ENCODE assay signal across 21 cellular contexts in the genomic region with DNA sequence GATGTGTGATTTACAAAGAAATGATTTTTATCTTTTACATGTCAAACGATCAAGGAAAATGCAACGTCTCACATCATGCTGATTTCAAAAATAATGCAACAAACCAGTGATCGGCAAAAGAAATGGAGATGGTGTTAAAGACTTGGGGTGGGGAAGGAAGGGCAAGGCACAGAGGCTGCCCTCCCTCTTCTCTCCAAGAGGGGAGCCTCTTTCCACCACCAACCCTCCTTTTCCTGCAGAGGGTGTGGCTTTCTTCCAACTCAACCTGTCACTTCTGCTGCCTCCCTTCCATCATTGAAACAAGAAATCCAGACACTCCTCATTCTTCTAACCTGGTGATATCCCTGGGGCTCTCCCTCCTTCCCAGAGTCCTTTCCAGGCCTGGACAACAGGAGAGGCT.
"Had no signal": no experiment of that assay in that cellular context is flagged by ENCODE, and none has a peak within 500 bp of the region (broad histone marks: within the 10 kb centered on the region; RNA-seq: fewer than 3 reads in every experiment).

No MANE protein-coding gene starts in this region.

- H3K27me3 ChIP-seq: ascending aorta, heart left ventricle, tibial artery had no signal

- H3K36me3 ChIP-seq: lower lobe of right lung had no signal

- H3K4me3 Mint-ChIP-seq: activated T-cell treated with anti-CD3 and anti-CD28 coated beads, Interleukin-2, amount 50 U/mL, for 72 hours; natural killer cell treated with Interleukin-12 subunit alpha and Interleukin-12 subunit beta and Interleukin-15 and Interleukin-18, amount 100 ng/mL, for 72 hours had no signal

- H3K9me3 ChIP-seq: lower lobe of right lung had no signal

- H3K27ac ChIP-seq: ascending aorta, coronary artery, heart left ventricle, lower lobe of right lung, tibial artery, WERI-Rb-1 had no signal

- ATAC-seq: activated T-cell treated with anti-CD3 and anti-CD28 coated beads, Interleukin-2, amount 50 U/mL, for 72 hours; heart left ventricle; left cardiac atrium; lower lobe of right lung; natural killer cell treated with Interleukin-12 subunit alpha and Interleukin-12 subunit beta and Interleukin-15 and Interleukin-18, amount 100 ng/mL, for 72 hours had no signal

- H3K4me1 ChIP-seq: ascending aorta, heart left ventricle, lower lobe of right lung, tibial artery had no signal

- H3K27ac Mint-ChIP-seq: activated T-cell treated with anti-CD3 and anti-CD28 coated beads, Interleukin-2, amount 50 U/mL, for 72 hours; natural killer cell treated with Interleukin-12 subunit alpha and Interleukin-12 subunit beta and Interleukin-15 and Interleukin-18, amount 100 ng/mL, for 72 hours had no signal

- DNase-seq: activated CD4-positive, alpha-beta T cell treated with anti-CD3 and anti-CD28 coated beads, Interleukin-2, amount 50 U/mL, for 4 hours; activated effector memory CD4-positive, alpha-beta T cell treated with anti-CD3 and anti-CD28 coated beads, Interleukin-2, amount 50 U/mL, for 16 hours; activated naive CD4-positive, alpha-beta T cell treated with anti-CD3 and anti-CD28 coated beads, Interleukin-2, amount 50 U/mL, for 16 hours; activated T-cell treated with anti-CD3 and anti-CD28 coated beads, Interleukin-2, amount 50 U/mL, for 72 hours; erythroblast; heart left ventricle; left cardiac atrium; lower lobe of right lung; nucleus accumbens; retina; stimulated activated CD4-positive, alpha-beta T cell treated with anti-CD3 and anti-CD28 coated beads, Interleukin-2, amount 100 ng/mL, for 24 hours; stimulated activated naive CD4-positive, alpha-beta T cell treated with Interleukin-2 at 50 U/mL for 16 hours; substantia nigra; T-helper 2 cell; tibial artery; WERI-Rb-1 had no signal

- H3K4me3 ChIP-seq: ascending aorta, coronary artery, heart left ventricle, lower lobe of right lung, tibial artery had no signal

- H3K9me3 Mint-ChIP-seq: natural killer cell treated with Interleukin-12 subunit alpha and Interleukin-12 subunit beta and Interleukin-15 and Interleukin-18, amount 100 ng/mL, for 72 hours had no signal

- H3K36me3 Mint-ChIP-seq: natural killer cell treated with Interleukin-12 subunit alpha and Interleukin-12 subunit beta and Interleukin-15 and Interleukin-18, amount 100 ng/mL, for 72 hours had no signal

- FAIRE-seq: endometrium, frontal cortex had no signal

- H3K27me3 Mint-ChIP-seq: natural killer cell treated with Interleukin-12 subunit alpha and Interleukin-12 subunit beta and Interleukin-15 and Interleukin-18, amount 100 ng/mL, for 72 hours had no signal
